Comparison of ENCODE assay signal across 2 cellular contexts in the genomic region with DNA sequence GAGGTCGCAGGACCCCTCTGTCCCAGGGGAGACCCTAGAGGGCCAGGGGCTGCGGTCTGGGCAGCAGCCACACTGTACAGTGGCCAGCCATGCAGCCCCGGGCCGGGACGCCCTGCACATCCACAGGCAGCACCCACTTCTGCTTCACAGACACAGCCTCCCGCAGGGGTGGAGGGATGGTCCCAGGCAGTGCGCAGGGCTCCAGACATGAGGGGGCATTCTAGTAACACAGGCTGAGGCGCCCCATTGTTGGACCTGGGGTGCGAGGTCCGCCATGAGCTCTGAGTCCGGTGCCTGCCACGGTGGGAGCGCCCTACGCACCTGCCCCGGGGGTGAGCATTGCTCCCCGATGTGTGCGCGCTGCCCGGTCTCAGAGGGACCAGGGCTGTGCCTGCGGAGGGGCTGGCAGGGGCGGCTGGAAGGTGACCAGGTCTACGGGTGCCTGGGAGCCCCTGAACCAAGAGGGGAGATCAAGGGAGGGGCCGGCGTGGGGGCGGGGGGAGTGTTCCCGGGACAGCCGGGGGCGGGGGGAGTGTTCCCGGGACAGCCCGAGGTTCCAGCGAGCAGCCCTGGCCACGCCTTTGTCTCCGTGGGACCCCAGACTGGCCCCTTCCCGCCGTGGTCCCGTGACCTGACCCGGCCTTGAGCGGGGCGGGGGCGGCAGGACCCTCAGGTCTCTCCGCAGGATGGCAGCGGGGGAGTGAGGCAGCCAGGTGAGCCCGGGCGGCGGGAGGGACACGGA.
TF ChIP-seq lines count a peak whose summit lies in the region.

No MANE protein-coding gene starts in this region.

TF ChIP-seq in WTC11, 78 proteins besides CTCF, POLR2A, EP300 and RAD21:
- TF ChIP-seq, protein P1, sequence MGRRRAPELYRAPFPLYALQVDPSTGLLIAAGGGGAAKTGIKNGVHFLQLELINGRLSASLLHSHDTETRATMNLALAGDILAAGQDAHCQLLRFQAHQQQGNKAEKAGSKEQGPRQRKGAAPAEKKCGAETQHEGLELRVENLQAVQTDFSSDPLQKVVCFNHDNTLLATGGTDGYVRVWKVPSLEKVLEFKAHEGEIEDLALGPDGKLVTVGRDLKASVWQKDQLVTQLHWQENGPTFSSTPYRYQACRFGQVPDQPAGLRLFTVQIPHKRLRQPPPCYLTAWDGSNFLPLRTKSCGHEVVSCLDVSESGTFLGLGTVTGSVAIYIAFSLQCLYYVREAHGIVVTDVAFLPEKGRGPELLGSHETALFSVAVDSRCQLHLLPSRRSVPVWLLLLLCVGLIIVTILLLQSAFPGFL (CRISPR knock-in tag; IDR thresholded peaks at IDR 0.05; ENCODE audit: borderline replicate concordance), result no peak
- TF ChIP-seq, protein P2, sequence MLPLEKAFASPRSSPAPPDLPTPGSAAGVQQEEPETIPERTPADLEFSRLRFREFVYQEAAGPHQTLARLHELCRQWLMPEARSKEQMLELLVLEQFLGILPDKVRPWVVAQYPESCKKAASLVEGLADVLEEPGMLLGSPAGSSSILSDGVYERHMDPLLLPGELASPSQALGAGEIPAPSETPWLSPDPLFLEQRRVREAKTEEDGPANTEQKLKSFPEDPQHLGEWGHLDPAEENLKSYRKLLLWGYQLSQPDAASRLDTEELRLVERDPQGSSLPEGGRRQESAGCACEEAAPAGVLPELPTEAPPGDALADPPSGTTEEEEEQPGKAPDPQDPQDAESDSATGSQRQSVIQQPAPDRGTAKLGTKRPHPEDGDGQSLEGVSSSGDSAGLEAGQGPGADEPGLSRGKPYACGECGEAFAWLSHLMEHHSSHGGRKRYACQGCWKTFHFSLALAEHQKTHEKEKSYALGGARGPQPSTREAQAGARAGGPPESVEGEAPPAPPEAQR (CRISPR knock-in tag; IDR thresholded peaks at IDR 0.05), result no peak
- TF ChIP-seq ZNF219 (CRISPR knock-in tag; IDR thresholded peaks at IDR 0.05; ENCODE audit: borderline replicate concordance) (no peak), TCF7 (CRISPR knock-in tag; IDR thresholded peaks at IDR 0.05; ENCODE audit: low read depth) (no peak), IRF2 (CRISPR knock-in tag; IDR thresholded peaks at IDR 0.05; ENCODE audit: borderline replicate concordance, low read depth) (no peak), ETV6 (CRISPR knock-in tag; IDR thresholded peaks at IDR 0.05) (no peak), ESRRA (CRISPR knock-in tag; IDR thresholded peaks at IDR 0.05; ENCODE audit: borderline replicate concordance) (no peak), KAT7 (CRISPR knock-in tag; IDR thresholded peaks at IDR 0.05; ENCODE audit: borderline replicate concordance) (no peak), ELF4 (CRISPR knock-in tag; IDR thresholded peaks at IDR 0.05; ENCODE audit: low read depth) (no peak), CREM (CRISPR knock-in tag; IDR thresholded peaks at IDR 0.05) (no peak), NR1H2 (CRISPR knock-in tag; IDR thresholded peaks at IDR 0.05) (no peak)
- TF ChIP-seq, protein P3, sequence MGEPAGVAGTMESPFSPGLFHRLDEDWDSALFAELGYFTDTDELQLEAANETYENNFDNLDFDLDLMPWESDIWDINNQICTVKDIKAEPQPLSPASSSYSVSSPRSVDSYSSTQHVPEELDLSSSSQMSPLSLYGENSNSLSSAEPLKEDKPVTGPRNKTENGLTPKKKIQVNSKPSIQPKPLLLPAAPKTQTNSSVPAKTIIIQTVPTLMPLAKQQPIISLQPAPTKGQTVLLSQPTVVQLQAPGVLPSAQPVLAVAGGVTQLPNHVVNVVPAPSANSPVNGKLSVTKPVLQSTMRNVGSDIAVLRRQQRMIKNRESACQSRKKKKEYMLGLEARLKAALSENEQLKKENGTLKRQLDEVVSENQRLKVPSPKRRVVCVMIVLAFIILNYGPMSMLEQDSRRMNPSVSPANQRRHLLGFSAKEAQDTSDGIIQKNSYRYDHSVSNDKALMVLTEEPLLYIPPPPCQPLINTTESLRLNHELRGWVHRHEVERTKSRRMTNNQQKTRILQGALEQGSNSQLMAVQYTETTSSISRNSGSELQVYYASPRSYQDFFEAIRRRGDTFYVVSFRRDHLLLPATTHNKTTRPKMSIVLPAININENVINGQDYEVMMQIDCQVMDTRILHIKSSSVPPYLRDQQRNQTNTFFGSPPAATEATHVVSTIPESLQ (CRISPR knock-in tag; IDR thresholded peaks at IDR 0.05), result no peak
- TF ChIP-seq, protein P4, sequence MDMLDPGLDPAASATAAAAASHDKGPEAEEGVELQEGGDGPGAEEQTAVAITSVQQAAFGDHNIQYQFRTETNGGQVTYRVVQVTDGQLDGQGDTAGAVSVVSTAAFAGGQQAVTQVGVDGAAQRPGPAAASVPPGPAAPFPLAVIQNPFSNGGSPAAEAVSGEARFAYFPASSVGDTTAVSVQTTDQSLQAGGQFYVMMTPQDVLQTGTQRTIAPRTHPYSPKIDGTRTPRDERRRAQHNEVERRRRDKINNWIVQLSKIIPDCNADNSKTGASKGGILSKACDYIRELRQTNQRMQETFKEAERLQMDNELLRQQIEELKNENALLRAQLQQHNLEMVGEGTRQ (CRISPR knock-in tag; IDR thresholded peaks at IDR 0.05), result no peak

TF ChIP-seq in HepG2, 621 proteins besides CTCF, POLR2A, EP300 and RAD21:
- TF ChIP-seq, protein P3 (CRISPR knock-in tag; conservative IDR thresholded peaks at IDR 0.05), result no peak
- peak; percentile 74; the same call in 1 of the 2 replicates for TF ChIP-seq EZH2 (conservative IDR thresholded peaks at IDR 0.05; ENCODE audit: low read depth, low read length)
TF ChIP-seq in HepG2: peak in this region for 1.
